39 cellular contexts compared by ENCODE assay signal in the genomic region with DNA sequence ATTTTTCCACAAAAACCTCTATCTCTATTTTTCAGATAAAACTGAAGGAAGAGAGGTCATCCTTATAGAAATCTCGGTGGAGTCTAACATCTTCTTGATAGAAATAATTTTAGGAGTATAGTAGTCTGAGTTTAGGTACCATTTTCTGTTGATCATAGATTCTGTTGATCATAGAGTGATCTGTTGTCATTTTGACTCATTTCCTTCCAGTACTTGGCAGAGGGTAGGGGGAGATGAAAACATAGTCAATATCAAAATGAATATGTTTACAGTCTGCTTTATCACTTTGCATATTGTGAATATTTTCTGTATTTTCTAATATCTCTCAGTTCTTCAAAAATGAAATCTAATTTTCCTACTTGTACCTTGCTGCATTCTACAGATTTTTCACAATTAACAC.
"Had no signal": no experiment of that assay in that cellular context is flagged by ENCODE, and none has a peak within 500 bp of the region (broad histone marks: within the 10 kb centered on the region; RNA-seq: fewer than 3 reads in every experiment).

No MANE protein-coding gene starts in this region.

- H3K36me3 Mint-ChIP-seq: activated CD4-positive, alpha-beta memory T cell treated with anti-CD3 and anti-CD28 coated beads for 36 hours; activated naive CD8-positive, alpha-beta T cell treated with anti-CD3 and anti-CD28 coated beads for 36 hours had no signal

- ATAC-seq: activated CD8-positive, alpha-beta T cell treated with anti-CD3 and anti-CD28 coated beads for 36 hours; activated naive CD4-positive, alpha-beta T cell treated with anti-CD3 and anti-CD28 coated beads, Interleukin-2, amount 50 U/mL, for 72 hours; activated T-cell treated with anti-CD3 and anti-CD28 coated beads, Interleukin-2, amount 50 U/mL, for 4 hours; activated T-cell treated with anti-CD3 and anti-CD28 coated beads, Interleukin-2, amount 50 U/mL, for 72 hours; activated T-helper 17 cell treated with anti-CD3 and anti-CD28 coated beads, Interleukin-2, amount 50 U/mL, for 72 hours; body of pancreas had no signal

- FAIRE-seq: astrocyte, TTC549 had no signal

- H3K27ac ChIP-seq: adrenal gland, body of pancreas, brain microvascular endothelial cell, breast epithelium, cardiac muscle cell, VCaP had no signal

- H3K4me3 ChIP-seq: adrenal gland, body of pancreas, breast epithelium, cardiac muscle cell had no signal

- DNase-seq: activated B cell treated with CpG ODN at 0.5 μM for 24 hours; activated CD4-positive, alpha-beta memory T cell treated with anti-CD3 and anti-CD28 coated beads for 36 hours; activated CD4-positive, alpha-beta T cell treated with anti-CD3 and anti-CD28 coated beads for 4 hours; activated CD4-positive, alpha-beta T cell treated with anti-CD3 and anti-CD28 coated beads, Interleukin-2, amount 10 ng/mL, durations not matched to agents 24 days and 14 days; activated CD4-positive, alpha-beta T cell treated with anti-CD3 and anti-CD28 coated beads, Interleukin-2, amount 50 U/mL, for 1 hour; activated CD4-positive, alpha-beta T cell treated with anti-CD3 and anti-CD28 coated beads, Interleukin-2, amount 50 U/mL, for 4 hours; activated CD4-positive, CD25-positive, alpha-beta regulatory T cell treated with anti-CD3 and anti-CD28 coated beads, Interleukin-2, amount 50 U/mL, for 72 hours; activated CD8-positive, alpha-beta memory T cell treated with anti-CD3 and anti-CD28 coated beads, Interleukin-2, amount 50 U/mL, for 4 hours; activated CD8-positive, alpha-beta T cell treated with anti-CD3 and anti-CD28 coated beads for 36 hours; activated effector memory CD4-positive, alpha-beta T cell treated with anti-CD3 and anti-CD28 coated beads, Interleukin-2, amount 50 U/mL, for 16 hours; activated gamma-delta T cell treated with Interleukin-2 at 50 U/mL for 16 hours; activated naive CD4-positive, alpha-beta T cell; activated naive CD4-positive, alpha-beta T cell treated with anti-CD3 and anti-CD28 coated beads for 36 hours; activated naive CD4-positive, alpha-beta T cell treated with anti-CD3 and anti-CD28 coated beads, Interleukin-2, amount 50 U/mL, for 16 hours; activated naive CD8-positive, alpha-beta T cell treated with anti-CD3 and anti-CD28 coated beads for 36 hours; activated T-cell treated with anti-CD3 and anti-CD28 coated beads for 4 hours; activated T-cell treated with anti-CD3 and anti-CD28 coated beads, Interleukin-2, amount 50 U/mL, for 1 hour; activated T-cell treated with anti-CD3 and anti-CD28 coated beads, Interleukin-2, amount 50 U/mL, for 4 hours; activated T-cell treated with anti-CD3 and anti-CD28 coated beads, Interleukin-2, amount 50 U/mL, for 72 hours; adrenal gland; amniotic stem cell; aorta; body of pancreas; brain microvascular endothelial cell; caudate nucleus; cerebellar nuclear complex; T-helper 1 cell; T-helper 9 cell had no signal

- H3K9me3 Mint-ChIP-seq: activated B cell treated with CpG ODN at 0.5 μM for 24 hours; activated CD4-positive, alpha-beta memory T cell treated with anti-CD3 and anti-CD28 coated beads for 36 hours; activated CD4-positive, alpha-beta T cell treated with anti-CD3 and anti-CD28 coated beads, Interleukin-2, amount 10 ng/mL, durations not matched to agents 24 days and 14 days; activated CD8-positive, alpha-beta T cell treated with anti-CD3 and anti-CD28 coated beads for 36 hours; activated naive CD4-positive, alpha-beta T cell treated with anti-CD3 and anti-CD28 coated beads for 36 hours; activated naive CD8-positive, alpha-beta T cell treated with anti-CD3 and anti-CD28 coated beads for 36 hours; activated T-cell treated with anti-CD3 and anti-CD28 coated beads, Interleukin-2, amount 50 U/mL, for 4 hours; activated T-cell treated with anti-CD3 and anti-CD28 coated beads, Interleukin-2, amount 50 U/mL, for 72 hours; activated T-helper 1 cell treated with anti-CD3 and anti-CD28 coated beads, Interleukin-12 subunit alpha, Interleukin-12 subunit beta, Interleukin-2, Interleukin-4 antibody, amounts not matched to agents 30 ng/mL and 10 ng/mL and 1 ng/mL, durations not matched to agents 14 hours and 24 hours and 36 hours; T-helper 1 cell treated with Interleukin-12 subunit alpha and Interleukin-12 subunit beta and Interleukin-4 antibody, amounts not matched to agents 30 μg/mL and 1 μg/mL, for 36 hours; T-helper 2 cell treated with Interferon-gamma antibody and Interleukin-4, amounts not matched to agents 5 μg/mL and 100 μg/mL, for 36 hours had no signal

- H3K4me1 Mint-ChIP-seq: activated B cell treated with CpG ODN at 0.5 μM for 24 hours; activated CD4-positive, alpha-beta T cell treated with anti-CD3 and anti-CD28 coated beads, Interleukin-2, amount 10 ng/mL, durations not matched to agents 24 days and 14 days; activated naive CD8-positive, alpha-beta T cell treated with anti-CD3 and anti-CD28 coated beads for 36 hours; activated T-helper 17 cell treated with anti-CD3 and anti-CD28 coated beads, Interleukin-2, amount 50 U/mL, for 72 hours; central memory CD8-positive, alpha-beta T cell had no signal

- H3K27me3 ChIP-seq: adrenal gland, body of pancreas, brain microvascular endothelial cell, breast epithelium, cardiac muscle cell had no signal

- H3K4me1 ChIP-seq: adrenal gland, body of pancreas, breast epithelium had no signal

- H3K4me3 Mint-ChIP-seq: activated B cell treated with CpG ODN at 0.5 μM for 24 hours; activated CD4-positive, alpha-beta memory T cell treated with anti-CD3 and anti-CD28 coated beads for 36 hours; activated CD4-positive, alpha-beta T cell treated with anti-CD3 and anti-CD28 coated beads, Interleukin-2, amount 10 ng/mL, durations not matched to agents 24 days and 14 days; activated CD8-positive, alpha-beta T cell treated with anti-CD3 and anti-CD28 coated beads for 36 hours; activated naive CD4-positive, alpha-beta T cell treated with anti-CD3 and anti-CD28 coated beads for 36 hours; activated naive CD8-positive, alpha-beta T cell treated with anti-CD3 and anti-CD28 coated beads for 36 hours; activated T-cell treated with anti-CD3 and anti-CD28 coated beads, Interleukin-2, amount 50 U/mL, for 4 hours; activated T-cell treated with anti-CD3 and anti-CD28 coated beads, Interleukin-2, amount 50 U/mL, for 72 hours; activated T-helper 1 cell treated with anti-CD3 and anti-CD28 coated beads, Interleukin-12 subunit alpha, Interleukin-12 subunit beta, Interleukin-2, Interleukin-4 antibody, amounts not matched to agents 30 ng/mL and 10 ng/mL and 1 ng/mL, durations not matched to agents 14 hours and 24 hours and 36 hours; activated T-helper 17 cell treated with anti-CD3 and anti-CD28 coated beads, Interleukin-2, amount 50 U/mL, for 72 hours; central memory CD8-positive, alpha-beta T cell; T-helper 1 cell treated with Interleukin-12 subunit alpha and Interleukin-12 subunit beta and Interleukin-4 antibody, amounts not matched to agents 30 μg/mL and 1 μg/mL, for 36 hours; T-helper 2 cell treated with Interferon-gamma antibody and Interleukin-4, amounts not matched to agents 5 μg/mL and 100 μg/mL, for 36 hours had no signal

- H3K36me3 ChIP-seq: adrenal gland, brain microvascular endothelial cell, breast epithelium, cardiac muscle cell had no signal

- H3K9me3 ChIP-seq: adrenal gland, body of pancreas, breast epithelium had no signal

- H3K27me3 Mint-ChIP-seq: activated B cell treated with CpG ODN at 0.5 μM for 24 hours; activated CD4-positive, alpha-beta memory T cell treated with anti-CD3 and anti-CD28 coated beads for 36 hours; activated CD4-positive, alpha-beta T cell treated with anti-CD3 and anti-CD28 coated beads, Interleukin-2, amount 10 ng/mL, durations not matched to agents 24 days and 14 days; activated CD8-positive, alpha-beta T cell treated with anti-CD3 and anti-CD28 coated beads for 36 hours; activated T-helper 17 cell treated with anti-CD3 and anti-CD28 coated beads, Interleukin-2, amount 50 U/mL, for 72 hours; central memory CD8-positive, alpha-beta T cell had no signal

- H3K27ac Mint-ChIP-seq: activated B cell treated with CpG ODN at 0.5 μM for 24 hours; activated CD4-positive, alpha-beta memory T cell treated with anti-CD3 and anti-CD28 coated beads for 36 hours; activated CD4-positive, alpha-beta T cell treated with anti-CD3 and anti-CD28 coated beads, Interleukin-2, amount 10 ng/mL, durations not matched to agents 24 days and 14 days; activated CD8-positive, alpha-beta T cell treated with anti-CD3 and anti-CD28 coated beads for 36 hours; activated naive CD4-positive, alpha-beta T cell treated with anti-CD3 and anti-CD28 coated beads for 36 hours; activated naive CD4-positive, alpha-beta T cell treated with anti-CD3 and anti-CD28 coated beads, Interleukin-2, amount 50 U/mL, for 72 hours; activated naive CD8-positive, alpha-beta T cell treated with anti-CD3 and anti-CD28 coated beads for 36 hours; activated T-cell treated with anti-CD3 and anti-CD28 coated beads, Interleukin-2, amount 50 U/mL, for 72 hours; activated T-helper 1 cell treated with anti-CD3 and anti-CD28 coated beads, Interleukin-12 subunit alpha, Interleukin-12 subunit beta, Interleukin-2, Interleukin-4 antibody, amounts not matched to agents 30 ng/mL and 10 ng/mL and 1 ng/mL, durations not matched to agents 14 hours and 24 hours and 36 hours; activated T-helper 17 cell treated with anti-CD3 and anti-CD28 coated beads, Interleukin-2, amount 50 U/mL, for 72 hours; T-helper 1 cell treated with Interleukin-12 subunit alpha and Interleukin-12 subunit beta and Interleukin-4 antibody, amounts not matched to agents 30 μg/mL and 1 μg/mL, for 36 hours; T-helper 2 cell treated with Interferon-gamma antibody and Interleukin-4, amounts not matched to agents 5 μg/mL and 100 μg/mL, for 36 hours had no signal
